12 cellular contexts compared by ENCODE assay signal in the genomic region with DNA sequence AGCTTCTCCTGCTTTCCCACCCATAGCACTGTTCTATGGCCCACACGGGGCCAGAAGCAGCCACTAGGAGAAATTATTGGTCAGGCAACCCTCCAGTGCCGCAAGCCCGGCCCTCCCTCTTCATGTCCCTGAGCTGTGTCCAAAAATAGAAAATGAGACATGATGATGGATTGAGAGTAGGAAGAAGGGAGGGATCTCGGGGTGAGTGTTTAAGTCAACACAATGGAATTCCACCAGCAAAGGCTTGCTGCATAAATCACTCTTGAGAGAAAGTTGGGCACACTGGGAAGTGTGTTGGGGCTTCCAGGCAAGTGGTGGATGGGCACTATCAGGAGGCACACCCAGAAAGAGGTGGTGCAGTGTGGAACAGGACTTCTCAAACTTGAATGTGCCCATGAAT.
DNase-seq lines count a peak whose midpoint lies in the region; ATAC-seq and TF ChIP-seq lines count a peak whose summit lies in the region.
"Had no signal": no experiment of that assay in that cellular context is flagged by ENCODE, and none has a peak within 500 bp of the region (broad histone marks: within the 10 kb centered on the region; RNA-seq: fewer than 3 reads in every experiment).

No MANE protein-coding gene starts in this region.

- TF ChIP-seq CTCF in fibroblast of villous mesenchyme (IDR thresholded peaks at IDR 0.05; ENCODE audit: insufficient read depth, low read depth, low read length) (no peak), psoas muscle (IDR thresholded peaks at IDR 0.05) (peak; percentile 6)

- intact Hi-C loops in psoas muscle (cut with DNase I) = loop anchor here in 1 of 2 donors (5.0 kb wide), 1 partner anchor 479 kb away; no protein-coding TSS in a partner anchor

- H3K9me3 ChIP-seq in SJSA1 (replicated peaks) = no peaks in the 10 kb centered on the region
- no peaks in the 10 kb centered on the region for H3K9me3 ChIP-seq in psoas muscle

- in situ Hi-C loops in G401 (cut with HindIII; ENCODE audit: low sequenced_read_pairs) = no loop called here

- no peaks in the 10 kb centered on the region for H3K27me3 ChIP-seq in SJSA1 (replicated peaks)
- no peaks in the 10 kb centered on the region for H3K27me3 ChIP-seq in psoas muscle (ENCODE audit: insufficient read depth in 3 of 3, low read length in 2 of 3)

- H3K4me3 ChIP-seq in SJSA1 (no peak overlapping the region), fibroblast of villous mesenchyme (ENCODE audit: low read depth, low read length) (no peak overlapping the region), psoas muscle (no peak overlapping the region)

- no peaks in the 10 kb centered on the region for H3K36me3 ChIP-seq in SJSA1
- H3K36me3 ChIP-seq in psoas muscle (ENCODE audit: insufficient read depth in 1 of 2, low read depth in 1 of 2) = no peaks in the 10 kb centered on the region

- H3K4me1 ChIP-seq in SJSA1 (replicated peaks) (peaks cover 17% of the 10 kb centered on the region), psoas muscle (peaks cover 4% of the 10 kb centered on the region)

- DNase-seq in G401 (ENCODE audit: low spot score) (peak; percentile 37), SJSA1 (ENCODE audit: low read depth in 1 of 2, low spot score in 2 of 2) (peak; percentile 76 to 87), fibroblast of villous mesenchyme (ENCODE audit: low read depth) (peak; percentile 67), psoas muscle (peak; percentile 26 to 58), GDM1 (lab: John Stamatoyannopoulos, UW) (no peak)
- DNase-seq: activated CD4-positive, alpha-beta T cell treated with anti-CD3 and anti-CD28 coated beads for 4 hours; left colon; NCI-H526; stimulated activated CD4-positive, alpha-beta T cell treated with anti-CD3 and anti-CD28 coated beads, Interleukin-4, amount 100 ng/mL, for 24 hours had no signal

- ATAC-seq in psoas muscle (peak; percentile 98 to 100 (median 100)), HG02973 (IDR thresholded peaks at IDR 0.05; ENCODE audit: unreplicated experiment) (no peak), HG02852 (IDR thresholded peaks at IDR 0.05; ENCODE audit: unreplicated experiment) (no peak), GM19023 (IDR thresholded peaks at IDR 0.05; ENCODE audit: unreplicated experiment) (no peak)
- ATAC-seq: left colon had no signal

- H3K27ac ChIP-seq in SJSA1 (peak overlapping the region; percentile 54), psoas muscle (no peak overlapping the region)

- WGBS in psoas muscle, 3 donors = 14 to 21% (median 18%) methylated on average over 4 of the region's 4 CpGs

Comparison
In these comparisons a context has a peak if more than half of its experiments do, and no peak if none do; other contexts are left out.
1. ATAC-seq: peak in psoas muscle (4 of 4); none in HG02973 (single experiment), HG02852 (single experiment) and GM19023 (single experiment).